19 cellular contexts compared by ENCODE assay signal in the genomic region with DNA sequence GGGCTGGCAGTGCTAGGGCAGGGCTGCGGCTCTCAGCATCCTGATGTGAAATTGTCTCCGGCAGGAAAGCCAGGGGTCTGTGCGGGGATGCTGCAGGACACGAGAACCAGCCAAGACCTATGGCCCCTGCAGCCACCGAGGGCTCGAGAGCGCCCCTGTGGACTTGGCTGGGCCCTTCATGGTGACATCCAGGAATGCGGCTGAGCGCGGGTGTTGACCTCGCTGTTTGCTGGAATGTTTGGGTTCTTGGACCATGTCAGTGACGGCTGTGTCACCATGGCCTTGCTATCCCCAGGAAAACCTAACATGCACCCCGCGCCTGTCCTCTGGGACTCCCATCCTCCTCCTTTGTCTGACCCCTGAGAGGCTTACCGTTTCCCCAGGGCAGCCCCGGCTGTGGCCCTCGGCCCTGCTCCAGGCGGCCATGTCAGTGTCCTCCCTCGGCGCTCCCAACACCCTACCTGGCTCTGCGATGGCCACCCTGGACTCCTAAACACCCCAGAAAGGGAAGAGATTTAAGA.
"Had no signal": no experiment of that assay in that cellular context is flagged by ENCODE, and none has a peak within 500 bp of the region (broad histone marks: within the 10 kb centered on the region; RNA-seq: fewer than 3 reads in every experiment).

No MANE protein-coding gene starts in this region.

- ATAC-seq: esophagus mucosa; gastrocnemius medialis; left colon; left ventricle myocardium superior; stimulated activated effector memory CD8-positive, alpha-beta T cell treated with anti-CD3 and anti-CD28 coated beads, Interleukin-12 subunit alpha, Interleukin-12 subunit beta, amount 100 ng/mL, for 72 hours had no signal

- H3K27ac Mint-ChIP-seq: immature natural killer cell; nephron; stimulated activated effector memory CD8-positive, alpha-beta T cell treated with anti-CD3 and anti-CD28 coated beads, Interleukin-12 subunit alpha, Interleukin-12 subunit beta, amount 100 ng/mL, for 72 hours; stimulated activated naive CD8-positive, alpha-beta T cell treated with anti-CD3 and anti-CD28 coated beads, Interleukin-15, Interleukin-2, amounts not matched to agents 100 ng/mL and 50 ng/mL, for 24 hours had no signal

- H3K36me3 Mint-ChIP-seq: immature natural killer cell; naive B cell; stimulated activated effector memory CD8-positive, alpha-beta T cell treated with anti-CD3 and anti-CD28 coated beads, Interleukin-12 subunit alpha, Interleukin-12 subunit beta, amount 100 ng/mL, for 72 hours had no signal

- H3K36me3 ChIP-seq: gastrocnemius medialis, tibial artery, upper lobe of left lung, uterus had no signal

- H3K4me3 Mint-ChIP-seq: immature natural killer cell; nephron; stimulated activated effector memory CD8-positive, alpha-beta T cell treated with anti-CD3 and anti-CD28 coated beads, Interleukin-12 subunit alpha, Interleukin-12 subunit beta, amount 100 ng/mL, for 72 hours; stimulated activated naive CD8-positive, alpha-beta T cell treated with anti-CD3 and anti-CD28 coated beads, Interleukin-15, Interleukin-2, amounts not matched to agents 100 ng/mL and 50 ng/mL, for 24 hours had no signal

- DNase-seq: effector memory CD4-positive, alpha-beta T cell; gastrocnemius medialis; immature natural killer cell; left colon; left ventricle myocardium superior; mesendoderm; naive B cell; stimulated activated CD4-positive, alpha-beta T cell treated with anti-CD3 and anti-CD28 coated beads, Interleukin-4, amount 100 ng/mL, for 1 hour; stimulated activated CD8-positive, alpha-beta memory T cell treated with anti-CD3 and anti-CD28 coated beads, Interleukin-4, amount 100 ng/mL, for 48 hours; uterus had no signal

- H3K4me3 ChIP-seq: gastrocnemius medialis, smooth muscle cell, tibial artery, upper lobe of left lung, uterus had no signal

- H3K4me1 ChIP-seq: gastrocnemius medialis, uterus had no signal

- H3K9me3 ChIP-seq: gastrocnemius medialis, tibial artery, upper lobe of left lung, uterus had no signal

- FAIRE-seq: endometrium, keratinocyte had no signal

- H3K27ac ChIP-seq: gastrocnemius medialis, tibial artery, upper lobe of left lung, uterus had no signal

- H3K27me3 ChIP-seq: uterus had no signal

- H3K4me1 Mint-ChIP-seq: stimulated activated effector memory CD8-positive, alpha-beta T cell treated with anti-CD3 and anti-CD28 coated beads, Interleukin-12 subunit alpha, Interleukin-12 subunit beta, amount 100 ng/mL, for 72 hours had no signal

- H3K27me3 Mint-ChIP-seq: stimulated activated naive CD8-positive, alpha-beta T cell treated with anti-CD3 and anti-CD28 coated beads, Interleukin-15, Interleukin-2, amounts not matched to agents 100 ng/mL and 50 ng/mL, for 24 hours had no signal

- H3K9me3 Mint-ChIP-seq: immature natural killer cell; naive B cell; stimulated activated effector memory CD8-positive, alpha-beta T cell treated with anti-CD3 and anti-CD28 coated beads, Interleukin-12 subunit alpha, Interleukin-12 subunit beta, amount 100 ng/mL, for 72 hours; stimulated activated naive CD8-positive, alpha-beta T cell treated with anti-CD3 and anti-CD28 coated beads, Interleukin-15, Interleukin-2, amounts not matched to agents 100 ng/mL and 50 ng/mL, for 24 hours had no signal
